ENCODE assay signal across 13 cellular contexts in the genomic region with DNA sequence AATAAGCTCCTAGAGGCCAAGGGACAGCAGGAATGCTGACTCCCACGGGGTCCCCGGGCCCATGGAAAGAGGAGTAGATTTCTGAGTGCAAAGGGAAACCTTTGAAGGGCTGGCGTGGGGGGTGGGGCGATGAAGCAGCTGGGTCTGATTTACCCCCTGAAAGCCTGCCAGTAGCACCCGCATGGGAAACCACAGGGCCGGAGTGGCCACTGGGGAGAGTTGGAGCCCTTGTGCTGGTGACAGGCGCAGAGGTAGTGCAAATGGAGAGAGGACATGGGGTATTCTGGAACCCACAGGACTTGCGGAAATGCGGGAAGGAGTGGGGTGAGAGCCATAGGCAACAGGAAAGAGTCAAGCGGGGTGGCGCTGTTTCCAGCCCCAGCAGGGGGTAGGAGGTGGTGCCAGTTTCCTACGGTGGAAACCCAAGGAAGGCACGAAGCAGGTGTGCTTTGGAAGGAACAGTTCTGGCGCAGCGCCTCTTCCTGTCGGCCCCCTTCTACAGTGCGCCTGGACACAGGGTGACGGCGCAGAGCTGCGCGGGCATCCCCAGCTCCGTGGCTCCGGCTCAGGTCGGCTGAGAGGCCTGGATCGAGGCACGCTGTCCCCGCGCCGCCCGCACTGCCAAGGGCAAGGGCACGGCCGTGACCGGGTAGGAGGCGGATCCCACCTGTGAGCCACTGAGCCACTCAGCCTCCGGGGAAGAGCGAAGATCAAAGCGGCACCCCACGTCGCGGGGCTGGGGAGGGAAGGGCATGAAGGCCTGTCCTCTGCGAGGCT.
DNase-seq lines count a peak whose midpoint lies in the region; ATAC-seq, FAIRE-seq and TF ChIP-seq lines count a peak whose summit lies in the region.
"Had no signal": no experiment of that assay in that cellular context is flagged by ENCODE, and none has a peak within 500 bp of the region (broad histone marks: within the 10 kb centered on the region; RNA-seq: fewer than 3 reads in every experiment).

No MANE protein-coding gene starts in this region.

- no peaks in the 10 kb centered on the region for H3K27me3 ChIP-seq in right atrium auricular region
- H3K27me3 ChIP-seq in endothelial cell of umbilical vein (ENCODE audit: control insufficient read depth in 2 of 2, insufficient read depth in 2 of 2, low read length in 2 of 2) = peaks cover 14 to 17% of the 10 kb centered on the region in 2 experiments
- peaks cover 20% of the 10 kb centered on the region for H3K27me3 ChIP-seq in lower lobe of right lung (ENCODE audit: low read depth)
- H3K27me3 ChIP-seq in thyroid gland = no peaks in the 10 kb centered on the region

- H3K9ac ChIP-seq in endothelial cell of umbilical vein (replicated peaks; ENCODE audit: extremely low read depth, insufficient read depth, low read length) = no peak overlapping the region

- H3K79me2 ChIP-seq in endothelial cell of umbilical vein (ENCODE audit: control insufficient read depth, insufficient read depth, low read length) = no peaks in the 10 kb centered on the region

- ATAC-seq in Right ventricle myocardium inferior (peak; percentile 71), lower lobe of right lung (peak; percentile 55)

- H3K4me3 ChIP-seq in right atrium auricular region = peak overlapping the region in 1 of 2 donors; percentile 32
- H3K4me3 ChIP-seq in endothelial cell of umbilical vein (replicated peaks in 1 of 3; ENCODE audit: insufficient read depth in 1 of 3, low read depth in 1 of 3, low read length in 3 of 3) = no peak overlapping the region
- no peak overlapping the region for H3K4me3 ChIP-seq in lower lobe of right lung
- peak overlapping the region in 1 of 3 donors; percentile 4 for H3K4me3 ChIP-seq in thyroid gland (replicated peaks in 1 of 3)

- TF ChIP-seq CTCF in right atrium auricular region (IDR thresholded peaks at IDR 0.05) (no peak), endothelial cell of umbilical vein (IDR thresholded peaks at IDR 0.05; ENCODE audit: extremely low read depth in 1 of 2, insufficient read depth in 1 of 2, low read depth in 1 of 2, low read length in 2 of 2) (no peak), lower lobe of right lung (IDR thresholded peaks at IDR 0.05) (no peak), thyroid gland (IDR thresholded peaks at IDR 0.05) (no peak)

- H3K4me1 ChIP-seq in right atrium auricular region = no peaks in the 10 kb centered on the region
- H3K4me1 ChIP-seq in endothelial cell of umbilical vein (ENCODE audit: control insufficient read depth, extremely low read depth, insufficient read depth, low read length) = peaks cover 18% of the 10 kb centered on the region
- H3K4me1 ChIP-seq in lower lobe of right lung = no peaks in the 10 kb centered on the region
- peaks cover 2 to 11% of the 10 kb centered on the region in 2 donors for H3K4me1 ChIP-seq in thyroid gland

- CTCF ChIA-PET in endothelial cell of umbilical vein (lab: Charles Lee) = no interaction called here

- no TSS peak for BruUV-seq in endothelial cell of umbilical vein (replicated peaks; lab: Mats Ljungman, UMichigan)

- intact Hi-C loops in Right ventricle myocardium inferior (cut with DNase I) = no loop called here
- intact Hi-C loops in endothelial cell of umbilical vein (cut with micrococcal nuclease) = no loop called here
- intact Hi-C loops in lower lobe of right lung (cut with DNase I) = no loop called here
- intact Hi-C loops in thyroid gland (cut with DNase I) = no loop called here

- H3K4me2 ChIP-seq in endothelial cell of umbilical vein (ENCODE audit: insufficient read depth, low read length) = no peak overlapping the region

- H3K9me3 ChIP-seq in right atrium auricular region = no peaks in the 10 kb centered on the region
- no peaks in the 10 kb centered on the region for H3K9me3 ChIP-seq in endothelial cell of umbilical vein (replicated peaks; ENCODE audit: control insufficient read depth, insufficient read depth, low read length)
- no peaks in the 10 kb centered on the region for H3K9me3 ChIP-seq in lower lobe of right lung
- no peaks in the 10 kb centered on the region for H3K9me3 ChIP-seq in thyroid gland

- TF ChIP-seq POLR2A in endothelial cell of umbilical vein (IDR thresholded peaks at IDR 0.05; ENCODE audit: low read depth, low read length) = no peak
- TF ChIP-seq POLR2A in thyroid gland (IDR thresholded peaks at IDR 0.05) = no peak

- no peaks in the 10 kb centered on the region for H4K20me1 ChIP-seq in endothelial cell of umbilical vein (replicated peaks; ENCODE audit: control insufficient read depth, extremely low read depth, insufficient read depth, low read length)

- H3K36me3 ChIP-seq in right atrium auricular region (no peaks in the 10 kb centered on the region), endothelial cell of umbilical vein (ENCODE audit: control insufficient read depth in 2 of 2, extremely low read depth in 1 of 2, insufficient read depth in 2 of 2, low read length in 2 of 2) (no peaks in the 10 kb centered on the region), lower lobe of right lung (no peaks in the 10 kb centered on the region), thyroid gland (no peaks in the 10 kb centered on the region)
- H3K36me3 ChIP-seq: spleen had no signal

- H3K9me1 ChIP-seq in endothelial cell of umbilical vein (replicated peaks; ENCODE audit: control insufficient read depth, extremely low read depth, insufficient read depth, low read length) = no peaks in the 10 kb centered on the region

- POLR2A ChIA-PET in endothelial cell of umbilical vein (lab: Charles Lee) = no interaction called here

- dilution Hi-C loops in endothelial cell of umbilical vein (cut with MboI; ENCODE audit: extremely low pct_ligation_motif_present, low sequenced_read_pairs) = no loop called here

- 61 to 68% methylated on average over 15 to 18 of the region's 41 CpGs for WGBS in thyroid gland, 2 donors

- no peak for FAIRE-seq in endothelial cell of umbilical vein (lab: Jason Lieb, UNC)

- no peak overlapping the region for H2AFZ ChIP-seq in endothelial cell of umbilical vein (ENCODE audit: low read depth, low read length)

- H3K27ac ChIP-seq in right atrium auricular region (no peak overlapping the region), endothelial cell of umbilical vein (ENCODE audit: insufficient read depth, low read depth, low read length) (no peak overlapping the region), lower lobe of right lung (no peak overlapping the region), thyroid gland (no peak overlapping the region)
- H3K27ac ChIP-seq: RWPE1, spleen had no signal

- DNase-seq in Right ventricle myocardium inferior (ENCODE audit: missing footprints) (peak; percentile 64), right atrium auricular region (ENCODE audit: low spot score) (no peak), endothelial cell of umbilical vein (ENCODE audit: low read depth, low spot score) (no peak), lower lobe of right lung (peak; percentile 60), thyroid gland (peak; percentile 70 to 73), KG1 (lab: John Stamatoyannopoulos, UW) (no peak), NCI-H1694 treated with DMSO at 0.1 percent for 48 hours (lab: John Stamatoyannopoulos, UW) (no peak), T-helper 1 cell (no peak)
- DNase-seq: activated T-cell treated with anti-CD3 and anti-CD28 coated beads, Interleukin-2, amount 50 U/mL, for 1 hour; cerebellar nuclear complex; NCI-H2107; spleen had no signal

TF ChIP-seq in endothelial cell of umbilical vein, 7 proteins besides CTCF, POLR2A, EP300 and RAD21:
- TF ChIP-seq JUN (IDR thresholded peaks at IDR 0.05; ENCODE audit: borderline replicate concordance, insufficient read depth, insufficient read length, low read depth) (no peak), EZH2 (IDR thresholded peaks at IDR 0.05; ENCODE audit: borderline replicate concordance, low read depth, low read length, severe bottlenecking) (peak; percentile 38)
TF ChIP-seq in endothelial cell of umbilical vein: peak in this region for 1.

Comparison
In these comparisons a context has a peak if more than half of its experiments do, and no peak if none do; other contexts are left out.
1. DNase-seq: peak in Right ventricle myocardium inferior (single experiment), lower lobe of right lung (single experiment) and thyroid gland (2 of 2); none in right atrium auricular region (single experiment), endothelial cell of umbilical vein (single experiment), KG1 (single experiment), NCI-H1694 treated with DMSO at 0.1 percent for 48 hours (single experiment) and T-helper 1 cell (0 of 5).